1 cellular context compared by ENCODE assay signal in genomic region chr3:23915537-23916108, GRCh38.
TF ChIP-seq lines count a peak whose summit lies in the region.

No MANE protein-coding gene starts in this region.

TF ChIP-seq in K562, 482 proteins besides CTCF, POLR2A, EP300 and RAD21 (continued from another document and continues in another):
- TF ChIP-seq, protein P1, sequence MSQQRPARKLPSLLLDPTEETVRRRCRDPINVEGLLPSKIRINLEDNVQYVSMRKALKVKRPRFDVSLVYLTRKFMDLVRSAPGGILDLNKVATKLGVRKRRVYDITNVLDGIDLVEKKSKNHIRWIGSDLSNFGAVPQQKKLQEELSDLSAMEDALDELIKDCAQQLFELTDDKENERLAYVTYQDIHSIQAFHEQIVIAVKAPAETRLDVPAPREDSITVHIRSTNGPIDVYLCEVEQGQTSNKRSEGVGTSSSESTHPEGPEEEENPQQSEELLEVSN (IDR thresholded peaks at IDR 0.05; ENCODE audit: borderline replicate concordance in 1 of 2, extremely low read depth in 1 of 2, insufficient read depth in 1 of 2, insufficient read length in 1 of 2, low read depth in 1 of 2, low read length in 1 of 2, poor library complexity in 1 of 2, severe bottlenecking in 1 of 2): no peak
- TF ChIP-seq KAT2B (IDR thresholded peaks at IDR 0.05; ENCODE audit: low read depth, low read length) (no peak), SETDB1 (IDR thresholded peaks at IDR 0.05; ENCODE audit: low read length) (no peak), STAT5B (CRISPR knock-in tag; IDR thresholded peaks at IDR 0.05) (no peak), ZNF133 (CRISPR knock-in tag; IDR thresholded peaks at IDR 0.05) (no peak), TAF7 (tag; IDR thresholded peaks at IDR 0.05) (no peak), BMI1 (IDR thresholded peaks at IDR 0.05; ENCODE audit: low read length) (no peak), FOXP1 (CRISPR knock-in tag; IDR thresholded peaks at IDR 0.05) (no peak), HOXB6 (CRISPR knock-in tag; IDR thresholded peaks at IDR 0.05; ENCODE audit: borderline replicate concordance) (no peak), TAL1 (IDR thresholded peaks at IDR 0.05) (no peak), TCF15 (CRISPR knock-in tag; IDR thresholded peaks at IDR 0.05) (no peak), LCOR (CRISPR knock-in tag; IDR thresholded peaks at IDR 0.05) (0 out of 2 replicates have a peak, but pooled peaks have one; percentile 37), TSC22D4 (tag; IDR thresholded peaks at IDR 0.05) (no peak), MYNN (IDR thresholded peaks at IDR 0.05) (no peak), MYNN (CRISPR knock-in tag; IDR thresholded peaks at IDR 0.05) (no peak), MYC (IDR thresholded peaks at IDR 0.05; ENCODE audit: low read depth, low read length) (no peak), MYC (CRISPR knock-in tag; IDR thresholded peaks at IDR 0.05; ENCODE audit: borderline replicate concordance, low read depth) (no peak), MXI1 (IDR thresholded peaks at IDR 0.05; ENCODE audit: low read depth, low read length) (peak; percentile 30; the same call in 1 of the 2 replicates), CCAR2 (IDR thresholded peaks at IDR 0.05; ENCODE audit: low read depth, low read length) (no peak), ZNF217 (CRISPR knock-in tag; IDR thresholded peaks at IDR 0.05) (no peak), TAF9B (IDR thresholded peaks at IDR 0.05; ENCODE audit: partially characterized antibody) (no peak), POLR3A (IDR thresholded peaks at IDR 0.05; ENCODE audit: borderline replicate concordance, extremely low read depth, insufficient read depth, insufficient read length) (no peak), CBX3 (IDR thresholded peaks at IDR 0.05; ENCODE audit: borderline replicate concordance in 1 of 2, low read length in 2 of 2) (no peak), FUS (optimal IDR thresholded peaks at IDR 0.05; ENCODE audit: low read depth, low read length) (no peak), TRIM25 (IDR thresholded peaks at IDR 0.05; ENCODE audit: borderline replicate concordance) (peak; percentile 90; the same call in 1 of the 2 replicates), ZFP30 (CRISPR knock-in tag; IDR thresholded peaks at IDR 0.05; ENCODE audit: borderline replicate concordance) (no peak), TEAD4 (IDR thresholded peaks at IDR 0.05; ENCODE audit: low read length) (0 out of 2 replicates have a peak, but pooled peaks have one; percentile 35), TEAD4 (CRISPR knock-in tag; IDR thresholded peaks at IDR 0.05; ENCODE audit: borderline replicate concordance) (no peak), POLR2AphosphoS2 (IDR thresholded peaks at IDR 0.05; ENCODE audit: low read length) (no peak), CBX5 (IDR thresholded peaks at IDR 0.05; ENCODE audit: borderline replicate concordance, low read depth) (no peak), BCOR (IDR thresholded peaks at IDR 0.05) (peak; percentile 68), NFXL1 (CRISPR knock-in tag; IDR thresholded peaks at IDR 0.05) (no peak), ZC3H8 (IDR thresholded peaks at IDR 0.05) (no peak), TCFL5 (CRISPR knock-in tag; conservative IDR thresholded peaks at IDR 0.05) (no peak), ZNF197 (CRISPR knock-in tag; IDR thresholded peaks at IDR 0.05; ENCODE audit: low read depth) (no peak), ZNF134 (CRISPR knock-in tag; conservative IDR thresholded peaks at IDR 0.05) (no peak), ZNF57 (CRISPR knock-in tag; IDR thresholded peaks at IDR 0.05) (no peak), FOXJ2 (tag; IDR thresholded peaks at IDR 0.05) (no peak), PML (IDR thresholded peaks at IDR 0.05; ENCODE audit: low read length) (no peak), NR4A1 (CRISPR knock-in tag; IDR thresholded peaks at IDR 0.05) (no peak), NR4A1 (tag; IDR thresholded peaks at IDR 0.05) (no peak), PURB (CRISPR knock-in tag; IDR thresholded peaks at IDR 0.05; ENCODE audit: low read depth) (no peak), GABPB2 (CRISPR knock-in tag; conservative IDR thresholded peaks at IDR 0.05) (no peak), ZNF561 (CRISPR knock-in tag; conservative IDR thresholded peaks at IDR 0.05) (no peak), DNMT1 (IDR thresholded peaks at IDR 0.05) (no peak), NKRF (IDR thresholded peaks at IDR 0.05; ENCODE audit: borderline replicate concordance) (0 out of 2 replicates have a peak, but pooled peaks have one; percentile 56), ZNF174 (CRISPR knock-in tag; IDR thresholded peaks at IDR 0.05) (no peak)
- TF ChIP-seq, protein P2, sequence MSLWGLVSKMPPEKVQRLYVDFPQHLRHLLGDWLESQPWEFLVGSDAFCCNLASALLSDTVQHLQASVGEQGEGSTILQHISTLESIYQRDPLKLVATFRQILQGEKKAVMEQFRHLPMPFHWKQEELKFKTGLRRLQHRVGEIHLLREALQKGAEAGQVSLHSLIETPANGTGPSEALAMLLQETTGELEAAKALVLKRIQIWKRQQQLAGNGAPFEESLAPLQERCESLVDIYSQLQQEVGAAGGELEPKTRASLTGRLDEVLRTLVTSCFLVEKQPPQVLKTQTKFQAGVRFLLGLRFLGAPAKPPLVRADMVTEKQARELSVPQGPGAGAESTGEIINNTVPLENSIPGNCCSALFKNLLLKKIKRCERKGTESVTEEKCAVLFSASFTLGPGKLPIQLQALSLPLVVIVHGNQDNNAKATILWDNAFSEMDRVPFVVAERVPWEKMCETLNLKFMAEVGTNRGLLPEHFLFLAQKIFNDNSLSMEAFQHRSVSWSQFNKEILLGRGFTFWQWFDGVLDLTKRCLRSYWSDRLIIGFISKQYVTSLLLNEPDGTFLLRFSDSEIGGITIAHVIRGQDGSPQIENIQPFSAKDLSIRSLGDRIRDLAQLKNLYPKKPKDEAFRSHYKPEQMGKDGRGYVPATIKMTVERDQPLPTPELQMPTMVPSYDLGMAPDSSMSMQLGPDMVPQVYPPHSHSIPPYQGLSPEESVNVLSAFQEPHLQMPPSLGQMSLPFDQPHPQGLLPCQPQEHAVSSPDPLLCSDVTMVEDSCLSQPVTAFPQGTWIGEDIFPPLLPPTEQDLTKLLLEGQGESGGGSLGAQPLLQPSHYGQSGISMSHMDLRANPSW (CRISPR knock-in tag; IDR thresholded peaks at IDR 0.05): no peak
- TF ChIP-seq, protein P3, sequence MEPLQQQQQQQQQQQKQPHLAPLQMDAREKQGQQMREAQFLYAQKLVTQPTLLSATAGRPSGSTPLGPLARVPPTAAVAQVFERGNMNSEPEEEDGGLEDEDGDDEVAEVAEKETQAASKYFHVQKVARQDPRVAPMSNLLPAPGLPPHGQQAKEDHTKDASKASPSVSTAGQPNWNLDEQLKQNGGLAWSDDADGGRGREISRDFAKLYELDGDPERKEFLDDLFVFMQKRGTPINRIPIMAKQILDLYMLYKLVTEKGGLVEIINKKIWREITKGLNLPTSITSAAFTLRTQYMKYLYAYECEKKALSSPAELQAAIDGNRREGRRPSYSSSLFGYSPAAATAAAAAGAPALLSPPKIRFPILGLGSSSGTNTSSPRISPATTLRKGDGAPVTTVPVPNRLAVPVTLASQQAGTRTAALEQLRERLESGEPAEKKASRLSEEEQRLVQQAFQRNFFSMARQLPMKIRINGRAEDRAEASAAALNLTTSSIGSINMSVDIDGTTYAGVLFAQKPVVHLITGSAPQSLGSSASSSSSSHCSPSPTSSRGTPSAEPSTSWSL (CRISPR knock-in tag; IDR thresholded peaks at IDR 0.05; ENCODE audit: borderline replicate concordance): no peak
- TF ChIP-seq, protein P4, sequence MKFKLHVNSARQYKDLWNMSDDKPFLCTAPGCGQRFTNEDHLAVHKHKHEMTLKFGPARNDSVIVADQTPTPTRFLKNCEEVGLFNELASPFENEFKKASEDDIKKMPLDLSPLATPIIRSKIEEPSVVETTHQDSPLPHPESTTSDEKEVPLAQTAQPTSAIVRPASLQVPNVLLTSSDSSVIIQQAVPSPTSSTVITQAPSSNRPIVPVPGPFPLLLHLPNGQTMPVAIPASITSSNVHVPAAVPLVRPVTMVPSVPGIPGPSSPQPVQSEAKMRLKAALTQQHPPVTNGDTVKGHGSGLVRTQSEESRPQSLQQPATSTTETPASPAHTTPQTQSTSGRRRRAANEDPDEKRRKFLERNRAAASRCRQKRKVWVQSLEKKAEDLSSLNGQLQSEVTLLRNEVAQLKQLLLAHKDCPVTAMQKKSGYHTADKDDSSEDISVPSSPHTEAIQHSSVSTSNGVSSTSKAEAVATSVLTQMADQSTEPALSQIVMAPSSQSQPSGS (CRISPR knock-in tag; IDR thresholded peaks at IDR 0.05): no peak
- TF ChIP-seq, protein P5, sequence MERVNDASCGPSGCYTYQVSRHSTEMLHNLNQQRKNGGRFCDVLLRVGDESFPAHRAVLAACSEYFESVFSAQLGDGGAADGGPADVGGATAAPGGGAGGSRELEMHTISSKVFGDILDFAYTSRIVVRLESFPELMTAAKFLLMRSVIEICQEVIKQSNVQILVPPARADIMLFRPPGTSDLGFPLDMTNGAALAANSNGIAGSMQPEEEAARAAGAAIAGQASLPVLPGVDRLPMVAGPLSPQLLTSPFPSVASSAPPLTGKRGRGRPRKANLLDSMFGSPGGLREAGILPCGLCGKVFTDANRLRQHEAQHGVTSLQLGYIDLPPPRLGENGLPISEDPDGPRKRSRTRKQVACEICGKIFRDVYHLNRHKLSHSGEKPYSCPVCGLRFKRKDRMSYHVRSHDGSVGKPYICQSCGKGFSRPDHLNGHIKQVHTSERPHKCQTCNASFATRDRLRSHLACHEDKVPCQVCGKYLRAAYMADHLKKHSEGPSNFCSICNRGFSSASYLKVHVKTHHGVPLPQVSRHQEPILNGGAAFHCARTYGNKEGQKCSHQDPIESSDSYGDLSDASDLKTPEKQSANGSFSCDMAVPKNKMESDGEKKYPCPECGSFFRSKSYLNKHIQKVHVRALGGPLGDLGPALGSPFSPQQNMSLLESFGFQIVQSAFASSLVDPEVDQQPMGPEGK (CRISPR knock-in tag; IDR thresholded peaks at IDR 0.05; ENCODE audit: borderline replicate concordance): no peak
- TF ChIP-seq, protein P6, sequence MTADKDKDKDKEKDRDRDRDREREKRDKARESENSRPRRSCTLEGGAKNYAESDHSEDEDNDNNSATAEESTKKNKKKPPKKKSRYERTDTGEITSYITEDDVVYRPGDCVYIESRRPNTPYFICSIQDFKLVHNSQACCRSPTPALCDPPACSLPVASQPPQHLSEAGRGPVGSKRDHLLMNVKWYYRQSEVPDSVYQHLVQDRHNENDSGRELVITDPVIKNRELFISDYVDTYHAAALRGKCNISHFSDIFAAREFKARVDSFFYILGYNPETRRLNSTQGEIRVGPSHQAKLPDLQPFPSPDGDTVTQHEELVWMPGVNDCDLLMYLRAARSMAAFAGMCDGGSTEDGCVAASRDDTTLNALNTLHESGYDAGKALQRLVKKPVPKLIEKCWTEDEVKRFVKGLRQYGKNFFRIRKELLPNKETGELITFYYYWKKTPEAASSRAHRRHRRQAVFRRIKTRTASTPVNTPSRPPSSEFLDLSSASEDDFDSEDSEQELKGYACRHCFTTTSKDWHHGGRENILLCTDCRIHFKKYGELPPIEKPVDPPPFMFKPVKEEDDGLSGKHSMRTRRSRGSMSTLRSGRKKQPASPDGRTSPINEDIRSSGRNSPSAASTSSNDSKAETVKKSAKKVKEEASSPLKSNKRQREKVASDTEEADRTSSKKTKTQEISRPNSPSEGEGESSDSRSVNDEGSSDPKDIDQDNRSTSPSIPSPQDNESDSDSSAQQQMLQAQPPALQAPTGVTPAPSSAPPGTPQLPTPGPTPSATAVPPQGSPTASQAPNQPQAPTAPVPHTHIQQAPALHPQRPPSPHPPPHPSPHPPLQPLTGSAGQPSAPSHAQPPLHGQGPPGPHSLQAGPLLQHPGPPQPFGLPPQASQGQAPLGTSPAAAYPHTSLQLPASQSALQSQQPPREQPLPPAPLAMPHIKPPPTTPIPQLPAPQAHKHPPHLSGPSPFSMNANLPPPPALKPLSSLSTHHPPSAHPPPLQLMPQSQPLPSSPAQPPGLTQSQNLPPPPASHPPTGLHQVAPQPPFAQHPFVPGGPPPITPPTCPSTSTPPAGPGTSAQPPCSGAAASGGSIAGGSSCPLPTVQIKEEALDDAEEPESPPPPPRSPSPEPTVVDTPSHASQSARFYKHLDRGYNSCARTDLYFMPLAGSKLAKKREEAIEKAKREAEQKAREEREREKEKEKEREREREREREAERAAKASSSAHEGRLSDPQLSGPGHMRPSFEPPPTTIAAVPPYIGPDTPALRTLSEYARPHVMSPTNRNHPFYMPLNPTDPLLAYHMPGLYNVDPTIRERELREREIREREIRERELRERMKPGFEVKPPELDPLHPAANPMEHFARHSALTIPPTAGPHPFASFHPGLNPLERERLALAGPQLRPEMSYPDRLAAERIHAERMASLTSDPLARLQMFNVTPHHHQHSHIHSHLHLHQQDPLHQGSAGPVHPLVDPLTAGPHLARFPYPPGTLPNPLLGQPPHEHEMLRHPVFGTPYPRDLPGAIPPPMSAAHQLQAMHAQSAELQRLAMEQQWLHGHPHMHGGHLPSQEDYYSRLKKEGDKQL (CRISPR knock-in tag; IDR thresholded peaks at IDR 0.05; ENCODE audit: borderline replicate concordance): no peak
